ENCODE assay signal across 8 cellular contexts in genomic region chr2:86219896-86220295, GRCh38.
"Had no signal": no experiment of that assay in that cellular context is flagged by ENCODE, and none has a peak within 500 bp of the region (broad histone marks: within the 10 kb centered on the region; RNA-seq: fewer than 3 reads in every experiment).

No MANE protein-coding gene starts in this region.

- H3K36me3 ChIP-seq: HAP-1 had no signal

- DNase-seq: GM23248, GOT3, H7, HFFc6, IMR-90 had no signal

- H2AFZ ChIP-seq: GM23248 had no signal

- H3K9ac ChIP-seq: GM23248 had no signal

- H3K4me3 Mint-ChIP-seq: HFFc6 had no signal

- ATAC-seq: HCT116, K562 had no signal

- H3K27ac Mint-ChIP-seq: HFFc6 had no signal

- H3K27ac ChIP-seq: GM23248 had no signal

- H3K9me3 ChIP-seq: HAP-1 had no signal

- H3K9me3 Mint-ChIP-seq: HFFc6 had no signal

- H3K4me3 ChIP-seq: GM23248, HAP-1, K562 had no signal
